Comparison of ENCODE assay signal across 16 cellular contexts in genomic region chr1:15354580-15354965, GRCh38. TPM values are rescaled to one million over a fixed set of nuclear protein-coding genes. Genes with fewer than 3 reads are reported as not detected.
DNase-seq lines count a peak whose midpoint lies in the region; ATAC-seq and TF ChIP-seq lines count a peak whose summit lies in the region.
"Had no signal": no experiment of that assay in that cellular context is flagged by ENCODE, and none has a peak within 500 bp of the region (broad histone marks: within the 10 kb centered on the region; RNA-seq: fewer than 3 reads in every experiment).

No MANE protein-coding gene starts in this region.

- ATAC-seq in activated CD4-positive, alpha-beta T cell treated with anti-CD3 and anti-CD28 coated beads for 36 hours = peak; percentile 9
- no peak for ATAC-seq in PC-3
- no peak for ATAC-seq in GM19397 (IDR thresholded peaks at IDR 0.05; ENCODE audit: unreplicated experiment)
- ATAC-seq: stimulated activated naive B cell treated with anti-CD40 and anti-IgM and Interleukin-4, amounts not matched to agents 10 μg/mL and 1 μg/mL and 100 μg/mL, for 72 hours had no signal

- H4K20me1 ChIP-seq in PC-3 (ENCODE audit: low read length) = no peaks in the 10 kb centered on the region

- H3K27me3 ChIP-seq in PC-3 (ENCODE audit: low read length) = no peaks in the 10 kb centered on the region
- H3K27me3 ChIP-seq: esophagus squamous epithelium, MG63, sigmoid colon had no signal

- DNase-seq in activated CD4-positive, alpha-beta T cell treated with anti-CD3 and anti-CD28 coated beads for 36 hours = no peak
- no peak for DNase-seq in activated CD4-positive, alpha-beta T cell treated with anti-CD3 and anti-CD28 coated beads, Interleukin-2, amount 50 U/mL, for 4 hours
- DNase-seq in PC-3 (peak; percentile 42), choroid plexus epithelial cell (ENCODE audit: low read depth) (peak; percentile 57), renal cortical epithelial cell (ENCODE audit: low read depth) (peak; percentile 22), germinal center (ENCODE audit: low spot score) (no peak)
- no peak for DNase-seq in activated CD8-positive, alpha-beta memory T cell treated with anti-CD3 and anti-CD28 coated beads, Interleukin-2, amount 50 U/mL, for 48 hours
- DNase-seq: Calu3; esophagus squamous epithelium; MG63; sigmoid colon; stimulated activated naive B cell treated with anti-CD40 and anti-IgM and Interleukin-4, amounts not matched to agents 10 μg/mL and 1 μg/mL and 100 μg/mL, for 72 hours had no signal

- POLR2A ChIA-PET in activated CD4-positive, alpha-beta T cell treated with anti-CD3 and anti-CD28 coated beads for 36 hours (lab: Charles Lee) = no interaction called here
- POLR2A ChIA-PET in PC-3 (lab: Charles Lee; ENCODE audit: unreplicated experiment) = no interaction called here

- H3F3A ChIP-seq in PC-3 (ENCODE audit: low read length, unreplicated experiment) = peaks cover 4% of the 10 kb centered on the region

- H3K4me3 Mint-ChIP-seq in activated CD4-positive, alpha-beta T cell treated with anti-CD3 and anti-CD28 coated beads for 36 hours = no peak overlapping the region
- H3K4me3 Mint-ChIP-seq: stimulated activated naive B cell treated with anti-CD40 and anti-IgM and Interleukin-4, amounts not matched to agents 10 μg/mL and 1 μg/mL and 100 μg/mL, for 72 hours had no signal

- H3K9me3 ChIP-seq in PC-3 (ENCODE audit: low read length) = no peaks in the 10 kb centered on the region
- H3K9me3 ChIP-seq: esophagus squamous epithelium, HAP-1, MG63, sigmoid colon had no signal

- no peak overlapping the region for H2AFZ ChIP-seq in PC-3 (ENCODE audit: low read length)

- no peak for TF ChIP-seq CTCF in PC-3 (conservative IDR thresholded peaks at IDR 0.05; ENCODE audit: low read depth, low read length)
- TF ChIP-seq CTCF in choroid plexus epithelial cell (conservative IDR thresholded peaks at IDR 0.05; ENCODE audit: low read depth, low read length) = no peak

- no peaks in the 10 kb centered on the region; the same call in 1 of the 2 replicates for H3K79me2 ChIP-seq in PC-3 (ENCODE audit: low read length)

- H3K4me3 ChIP-seq in PC-3 (ENCODE audit: low read length) (no peak overlapping the region), choroid plexus epithelial cell (ENCODE audit: low read depth, low read length) (no peak overlapping the region)
- H3K4me3 ChIP-seq: coronary artery, esophagus squamous epithelium, HAP-1, MG63, sigmoid colon had no signal

- H3K9me3 Mint-ChIP-seq in activated CD4-positive, alpha-beta T cell treated with anti-CD3 and anti-CD28 coated beads for 36 hours (ENCODE audit: low read depth) = no peaks in the 10 kb centered on the region
- H3K9me3 Mint-ChIP-seq: stimulated activated naive B cell treated with anti-CD40 and anti-IgM and Interleukin-4, amounts not matched to agents 10 μg/mL and 1 μg/mL and 100 μg/mL, for 72 hours had no signal

- H3K36me3 ChIP-seq in PC-3 (ENCODE audit: low read depth, low read length) = no peaks in the 10 kb centered on the region
- H3K36me3 ChIP-seq: esophagus squamous epithelium, HAP-1, MG63, sigmoid colon had no signal

- H3K27me3 Mint-ChIP-seq in activated CD4-positive, alpha-beta T cell treated with anti-CD3 and anti-CD28 coated beads for 36 hours = peaks cover 3% of the 10 kb centered on the region

- H3K4me1 ChIP-seq in PC-3 (ENCODE audit: insufficient read depth, low read length) = peaks cover 71% of the 10 kb centered on the region
- H3K4me1 ChIP-seq: HAP-1, sigmoid colon had no signal

- H3K4me2 ChIP-seq in PC-3 (ENCODE audit: low read length) = 0 out of 2 replicates have a peak overlapping the region, but pooled peaks have one; percentile 1

- H3K4me1 Mint-ChIP-seq in activated CD4-positive, alpha-beta T cell treated with anti-CD3 and anti-CD28 coated beads for 36 hours = peaks cover 34% of the 10 kb centered on the region

- H3K36me3 Mint-ChIP-seq in activated CD4-positive, alpha-beta T cell treated with anti-CD3 and anti-CD28 coated beads for 36 hours (ENCODE audit: low read depth) = no peaks in the 10 kb centered on the region
- H3K36me3 Mint-ChIP-seq: stimulated activated naive B cell treated with anti-CD40 and anti-IgM and Interleukin-4, amounts not matched to agents 10 μg/mL and 1 μg/mL and 100 μg/mL, for 72 hours had no signal

- peak overlapping the region; percentile 85 for H3K27ac ChIP-seq in PC-3 (ENCODE audit: low read length)
- H3K27ac ChIP-seq: 22Rv1, coronary artery, sigmoid colon had no signal

- no TSS peak for BruUV-seq in PC-3 (replicated peaks; lab: Mats Ljungman, UMichigan)

- no peaks in the 10 kb centered on the region for H3K9me2 ChIP-seq in PC-3 (replicated peaks; ENCODE audit: low read length)

- CTCF ChIA-PET in activated CD4-positive, alpha-beta T cell treated with anti-CD3 and anti-CD28 coated beads for 36 hours (lab: Charles Lee) = interaction anchor here (0.6 to 1.4 kb wide), 2 partner anchors 17 to 77 kb away, joined by 3 to 5 read pairs; no protein-coding TSS in a partner anchor
- CTCF ChIA-PET in PC-3 (lab: Charles Lee) = no interaction called here

- intact Hi-C loops in activated CD4-positive, alpha-beta T cell treated with anti-CD3 and anti-CD28 coated beads for 36 hours (cut with DNase I, micrococcal nuclease) = loop anchor here in 1 of 2 experiments (5.0 kb wide), 2 partner anchors 107 to 563 kb away; partner anchors contain the start of gene FHAD1
- intact Hi-C loops in PC-3 (cut with micrococcal nuclease) = loop anchor here (1.0 kb wide), 1 partner anchor 53 kb away; no protein-coding TSS in a partner anchor

- H3K9ac ChIP-seq in PC-3 (ENCODE audit: low read length) = no peak overlapping the region

- H3K27ac Mint-ChIP-seq in activated CD4-positive, alpha-beta T cell treated with anti-CD3 and anti-CD28 coated beads for 36 hours = no peak overlapping the region
- H3K27ac Mint-ChIP-seq: stimulated activated naive B cell treated with anti-CD40 and anti-IgM and Interleukin-4, amounts not matched to agents 10 μg/mL and 1 μg/mL and 100 μg/mL, for 72 hours had no signal

RNA-seq across cellular contexts. Expression of gene EFHD2, which starts 55.1 kb away (rescaled TPM):
- total RNA-seq in activated CD4-positive, alpha-beta T cell treated with anti-CD3 and anti-CD28 coated beads for 36 hours = 10 to 100 TPM; 43.1 to 48.6 TPM
- 192 and 271 TPM in 2 replicates for total RNA-seq in PC-3 (2014; rRNA removed)
- 27.8 and 77.3 TPM in 2 replicates for total RNA-seq in renal cortical epithelial cell

Comparison
In these comparisons a context has a peak if more than half of its experiments do, and no peak if none do; other contexts are left out.
1. DNase-seq: peak in PC-3 (single experiment), choroid plexus epithelial cell (single experiment) and renal cortical epithelial cell (single experiment); none in activated CD4-positive, alpha-beta T cell treated with anti-CD3 and anti-CD28 coated beads for 36 hours (single experiment), activated CD4-positive, alpha-beta T cell treated with anti-CD3 and anti-CD28 coated beads, Interleukin-2, amount 50 U/mL, for 4 hours (0 of 2), germinal center (single experiment) and activated CD8-positive, alpha-beta memory T cell treated with anti-CD3 and anti-CD28 coated beads, Interleukin-2, amount 50 U/mL, for 48 hours (single experiment).